Comparison of ENCODE assay signal across 35 cellular contexts in the genomic region with DNA sequence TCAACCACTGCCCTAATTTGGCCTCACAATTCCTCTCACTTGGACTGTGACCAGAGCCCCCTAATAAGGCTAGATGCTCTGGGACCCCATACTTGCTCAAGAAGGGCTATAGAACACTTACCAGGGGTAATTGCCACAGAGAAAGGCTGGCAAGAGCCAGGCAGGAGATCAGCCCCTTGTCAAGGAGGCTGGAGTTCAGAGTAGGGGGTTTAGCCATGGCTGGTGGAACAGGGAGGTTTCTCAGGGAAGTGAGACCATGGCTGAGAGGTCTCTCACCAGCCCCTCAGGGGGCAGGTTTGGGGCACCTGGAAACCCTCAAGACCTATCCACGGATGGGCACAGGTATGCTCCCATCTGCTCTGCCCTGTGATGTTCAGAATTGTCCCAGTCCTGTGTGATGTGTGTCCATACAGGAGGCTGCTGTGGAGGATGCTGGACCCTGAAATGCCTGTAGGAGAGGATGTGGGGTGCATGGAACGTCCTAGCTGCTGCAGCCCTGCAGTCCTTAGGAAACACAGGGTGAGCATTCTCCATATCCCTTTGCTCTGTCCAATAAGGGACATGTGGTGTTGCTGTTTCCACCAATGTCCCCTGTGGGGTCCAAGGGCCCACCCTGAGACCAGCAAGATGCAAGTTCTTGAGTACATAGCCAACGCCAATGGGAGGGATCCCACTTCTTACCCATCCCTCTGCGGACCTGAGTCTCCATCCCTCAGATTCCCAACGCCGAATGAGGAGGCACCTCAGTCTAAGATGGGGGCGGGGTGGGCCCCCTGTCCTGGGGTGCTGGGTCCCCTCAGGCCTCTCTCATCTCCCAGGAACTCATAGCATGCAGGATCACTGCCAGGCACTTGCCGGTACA. TPM values are rescaled to one million over a fixed set of nuclear protein-coding genes. Genes with fewer than 3 reads are reported as not detected.
"Had no signal": no experiment of that assay in that cellular context is flagged by ENCODE, and none has a peak within 500 bp of the region (broad histone marks: within the 10 kb centered on the region; RNA-seq: fewer than 3 reads in every experiment).

No MANE protein-coding gene starts in this region.

- H3K9me3 Mint-ChIP-seq: activated B cell treated with CpG ODN at 0.5 μM for 24 hours; activated CD8-positive, alpha-beta T cell treated with anti-CD3 and anti-CD28 coated beads for 36 hours; activated naive CD4-positive, alpha-beta T cell treated with anti-CD3 and anti-CD28 coated beads, Interleukin-2, amount 10 ng/mL, durations not matched to agents 7 days and 5 days; activated naive CD8-positive, alpha-beta T cell treated with anti-CD3 and anti-CD28 coated beads, Interleukin-2, amount 50 U/mL, for 24 hours had no signal

- H3K4me3 Mint-ChIP-seq: activated B cell treated with CpG ODN at 0.5 μM for 24 hours; activated CD8-positive, alpha-beta T cell treated with anti-CD3 and anti-CD28 coated beads for 36 hours; activated naive CD4-positive, alpha-beta T cell treated with anti-CD3 and anti-CD28 coated beads, Interleukin-2, amount 10 ng/mL, durations not matched to agents 7 days and 5 days; activated naive CD8-positive, alpha-beta T cell; activated naive CD8-positive, alpha-beta T cell treated with anti-CD3 and anti-CD28 coated beads, Interleukin-2, amount 50 U/mL, for 24 hours; brain had no signal

- FAIRE-seq: bronchial epithelial cell, K562 had no signal

- H3K36me3 ChIP-seq: Peyer's patch had no signal

- H3K36me3 Mint-ChIP-seq: activated naive CD4-positive, alpha-beta T cell treated with anti-CD3 and anti-CD28 coated beads, Interleukin-2, amount 10 ng/mL, durations not matched to agents 7 days and 5 days; activated naive CD8-positive, alpha-beta T cell; brain had no signal

- H3K4me1 Mint-ChIP-seq: activated B cell treated with CpG ODN at 0.5 μM for 24 hours; activated naive CD4-positive, alpha-beta T cell treated with anti-CD3 and anti-CD28 coated beads, Interleukin-2, amount 10 ng/mL, durations not matched to agents 7 days and 5 days; activated naive CD8-positive, alpha-beta T cell treated with anti-CD3 and anti-CD28 coated beads, Interleukin-2, amount 50 U/mL, for 24 hours; brain had no signal

- ATAC-seq: activated CD8-positive, alpha-beta T cell treated with anti-CD3 and anti-CD28 coated beads for 36 hours; activated naive CD8-positive, alpha-beta T cell treated with anti-CD3 and anti-CD28 coated beads, Interleukin-2, amount 50 U/mL, for 24 hours; K562; PC-3 had no signal

- H3K27me3 ChIP-seq: Peyer's patch had no signal

- H3K4me3 ChIP-seq: K562, Peyer's patch had no signal

- H3K27ac Mint-ChIP-seq: activated B cell treated with CpG ODN at 0.5 μM for 24 hours; activated CD8-positive, alpha-beta T cell treated with anti-CD3 and anti-CD28 coated beads for 36 hours; activated naive CD4-positive, alpha-beta T cell treated with anti-CD3 and anti-CD28 coated beads, Interleukin-2, amount 10 ng/mL, durations not matched to agents 7 days and 5 days; activated naive CD8-positive, alpha-beta T cell; activated naive CD8-positive, alpha-beta T cell treated with anti-CD3 and anti-CD28 coated beads, Interleukin-2, amount 50 U/mL, for 24 hours; brain had no signal

- H3K4me1 ChIP-seq: Peyer's patch had no signal

- DNase-seq: activated B cell treated with CpG ODN at 0.5 μM for 24 hours; activated CD4-positive, alpha-beta T cell treated with anti-CD3 and anti-CD28 coated beads for 48 hours; activated CD4-positive, alpha-beta T cell treated with anti-CD3 and anti-CD28 coated beads, Interleukin-2, amount 50 U/mL, for 4 hours; activated CD4-positive, CD25-positive, alpha-beta regulatory T cell treated with anti-CD3 and anti-CD28 coated beads, Interleukin-2, amount 50 U/mL, for 72 hours; activated CD8-positive, alpha-beta T cell treated with anti-CD3 and anti-CD28 coated beads for 36 hours; activated effector memory CD4-positive, alpha-beta T cell treated with Interleukin-2 at 50 U/mL for 16 hours; activated naive CD4-positive, alpha-beta T cell treated with anti-CD3 and anti-CD28 coated beads, Interleukin-2, amount 10 ng/mL, durations not matched to agents 7 days and 5 days; activated naive CD8-positive, alpha-beta T cell treated with anti-CD3 and anti-CD28 coated beads, Interleukin-2, amount 50 U/mL, for 24 hours; activated T-cell treated with anti-CD3 and anti-CD28 coated beads, Interleukin-2, amount 50 U/mL, for 1 hour; anterior cingulate cortex; central memory CD4-positive, alpha-beta T cell; NCI-H1048; NCI-H1105 treated with DMSO at 0.1 percent for 48 hours; NCI-H1436; NCI-H1694; NCI-H1930; NCI-H2081 treated with DMSO at 0.1 percent for 48 hours; NCI-H226; NCI-H446 treated with DMSO at 0.1 percent for 48 hours; NCI-H524 treated with DMSO at 0.1 percent for 48 hours; PC-3; Peyer's patch; RPMI8226; SIG-M5; SW 1271; T-helper 1 cell; T-helper 2 cell; T-helper 9 cell had no signal

- H3K27ac ChIP-seq: Peyer's patch, VCaP had no signal

- H3K27me3 Mint-ChIP-seq: activated naive CD8-positive, alpha-beta T cell had no signal

- H3K9me3 ChIP-seq: Peyer's patch had no signal

RNA-seq across cellular contexts. Expression of a gene that starts 16.4 kb away (rescaled TPM):
- total RNA-seq: K562 had no signal

RNA-seq across cellular contexts. Expression of a gene that starts 24.3 kb away (rescaled TPM):
- total RNA-seq: activated B cell treated with CpG ODN at 0.5 μM for 24 hours; activated CD8-positive, alpha-beta memory T cell treated with anti-CD3 and anti-CD28 coated beads for 36 hours; activated CD8-positive, alpha-beta T cell treated with anti-CD3 and anti-CD28 coated beads for 36 hours; bronchial epithelial cell; M059J; PC-3; Peyer's patch had no signal

RNA-seq across cellular contexts. Expression of a gene that starts 45.6 kb away (rescaled TPM):
- total RNA-seq: activated B cell treated with CpG ODN at 0.5 μM for 24 hours; activated CD8-positive, alpha-beta memory T cell treated with anti-CD3 and anti-CD28 coated beads for 36 hours; activated CD8-positive, alpha-beta T cell treated with anti-CD3 and anti-CD28 coated beads for 36 hours; bronchial epithelial cell; K562; PC-3; Peyer's patch had no signal
